In the genomic region with DNA sequence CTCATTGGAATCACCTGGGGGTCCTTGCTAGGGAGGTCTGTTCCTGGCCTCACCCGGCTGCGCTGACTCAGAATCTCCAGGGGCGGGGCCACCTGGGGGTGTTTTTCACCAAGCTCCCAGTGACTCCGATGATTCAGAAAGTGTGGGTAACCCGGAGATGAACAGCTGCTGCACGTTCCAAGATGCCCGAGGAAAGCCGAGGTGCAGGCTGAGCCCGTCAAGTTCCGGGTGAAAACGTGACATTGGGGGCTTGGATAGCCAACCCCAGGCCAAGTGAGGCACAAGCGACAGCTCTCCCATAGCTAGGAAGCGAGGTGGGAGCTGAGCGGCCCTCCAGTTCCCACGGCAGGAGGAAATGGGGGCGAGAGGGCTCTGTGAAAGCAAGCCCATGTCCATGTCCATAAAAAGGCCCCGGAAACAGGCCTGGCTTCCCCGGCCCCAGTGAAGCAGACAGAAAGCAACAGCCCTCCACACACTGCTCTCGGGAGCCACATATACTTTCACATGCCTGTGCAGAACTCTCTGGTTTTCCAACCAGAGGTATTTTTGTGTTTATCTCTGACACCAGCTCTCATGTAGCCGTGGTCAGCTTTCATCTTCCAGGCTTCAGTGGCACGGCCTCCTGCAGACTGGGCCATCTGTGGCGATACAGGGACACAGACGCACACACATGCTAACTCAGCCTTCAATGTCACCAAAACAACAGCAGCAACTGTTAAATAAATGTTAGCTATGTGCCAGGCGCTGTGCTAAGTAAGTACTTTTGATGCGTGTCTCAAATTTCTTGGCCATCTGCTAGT, we compare ENCODE assay signal across 13 cellular contexts.
DNase-seq lines count a peak whose midpoint lies in the region; TF ChIP-seq lines count a peak whose summit lies in the region.
"Had no signal": no experiment of that assay in that cellular context is flagged by ENCODE, and none has a peak within 500 bp of the region (broad histone marks: within the 10 kb centered on the region; RNA-seq: fewer than 3 reads in every experiment).

No MANE protein-coding gene starts in this region.

- H3K4me1 ChIP-seq in HAP-1 (peaks cover 9% of the 10 kb centered on the region), testis (no peaks in the 10 kb centered on the region)

- intact Hi-C loops in testis (cut with DNase I; ENCODE audit: low total_unique reads) = no loop called here

- H3K4me3 ChIP-seq in choroid plexus epithelial cell (ENCODE audit: low read depth, low read length) (peak overlapping the region; percentile 36), HAP-1 (no peak overlapping the region), testis (no peak overlapping the region)

- H3K27me3 ChIP-seq in HAP-1 (ENCODE audit: low read depth) (no peaks in the 10 kb centered on the region), testis (no peaks in the 10 kb centered on the region)

- no peaks in the 10 kb centered on the region; the same call in 1 of the 2 replicates for H3K36me3 ChIP-seq in HAP-1 (replicated peaks)
- H3K36me3 ChIP-seq in testis (ENCODE audit: low read depth, missing control alignments) = no peaks in the 10 kb centered on the region

- H3K9me3 ChIP-seq in HAP-1 (no peaks in the 10 kb centered on the region), testis (no peaks in the 10 kb centered on the region)

- no peak for TF ChIP-seq POLR2A in testis (IDR thresholded peaks at IDR 0.05)

- in situ Hi-C loops in HAP-1 (cut with MboI; ENCODE audit: low sequenced_read_pairs) = no loop called here

- 94 to 95% methylated on average over 20 to 25 of the region's 25 CpGs for WGBS in testis, 2 donors

- TF ChIP-seq CTCF in choroid plexus epithelial cell (conservative IDR thresholded peaks at IDR 0.05; ENCODE audit: low read depth, low read length) = no peak
- no peak for TF ChIP-seq CTCF in testis (IDR thresholded peaks at IDR 0.05)

- no peak overlapping the region for H3K27ac ChIP-seq in testis
- H3K27ac ChIP-seq: VCaP had no signal

- DNase-seq in DMS53 (lab: John Stamatoyannopoulos, UW) (peak; percentile 73), NCI-H446 treated with DMSO at 0.1 percent for 48 hours (lab: John Stamatoyannopoulos, UW) (peak; percentile 77), choroid plexus epithelial cell (ENCODE audit: low read depth) (peak; percentile 90), myocyte (ENCODE audit: low read depth) (peak; percentile 96), GDM1 (lab: John Stamatoyannopoulos, UW) (no peak), HAP-1 (ENCODE audit: low spot score in 2 of 2) (no peak), testis (no peak)
- DNase-seq in activated naive CD4-positive, alpha-beta T cell treated with anti-CD3 and anti-CD28 coated beads, Interleukin-2, amount 50 U/mL, for 16 hours = no peak
- DNase-seq: activated naive CD4-positive, alpha-beta T cell treated with anti-CD3 and anti-CD28 coated beads, Interleukin-2, amount 10 ng/mL, durations not matched to agents 7 days and 5 days; DMS153; NCI-H1930; posterior cingulate gyrus had no signal

Comparison
In these comparisons a context has a peak if more than half of its experiments do, and no peak if none do; other contexts are left out.
1. DNase-seq: peak in DMS53 (single experiment), NCI-H446 treated with DMSO at 0.1 percent for 48 hours (single experiment), choroid plexus epithelial cell (single experiment) and myocyte (single experiment); none in GDM1 (single experiment), HAP-1 (0 of 2), activated naive CD4-positive, alpha-beta T cell treated with anti-CD3 and anti-CD28 coated beads, Interleukin-2, amount 50 U/mL, for 16 hours (single experiment) and testis (single experiment).